10 cellular contexts compared by ENCODE assay signal in genomic region chr10:64062793-64063192, GRCh38.
"Had no signal": no experiment of that assay in that cellular context is flagged by ENCODE, and none has a peak within 500 bp of the region (broad histone marks: within the 10 kb centered on the region; RNA-seq: fewer than 3 reads in every experiment).

No MANE protein-coding gene starts in this region.

- H3K4me3 ChIP-seq: GM23248, HAP-1 had no signal

- H3K9ac ChIP-seq: GM23248 had no signal

- H3K27ac ChIP-seq: GM23248 had no signal

- H3K36me3 ChIP-seq: HAP-1 had no signal

- H3K9me3 Mint-ChIP-seq: H9 had no signal

- H3K27ac Mint-ChIP-seq: HFFc6 had no signal

- H3K9me3 ChIP-seq: HAP-1 had no signal

- H3K4me1 ChIP-seq: HAP-1 had no signal

- H3K4me1 Mint-ChIP-seq: H9 had no signal

- H3K4me3 Mint-ChIP-seq: H9, HFFc6 had no signal

- ATAC-seq: HCT116 had no signal

- FAIRE-seq: H1, H54 had no signal

- H2AFZ ChIP-seq: GM23248 had no signal

- DNase-seq: GM23248, GOT3, H7, H9, HCEC 1CT, HFFc6 had no signal
